ENCODE assay signal across 22 cellular contexts in genomic region chr7:115558186-115558585, GRCh38.
DNase-seq lines count a peak whose midpoint lies in the region; ATAC-seq and TF ChIP-seq lines count a peak whose summit lies in the region.
"Had no signal": no experiment of that assay in that cellular context is flagged by ENCODE, and none has a peak within 500 bp of the region (broad histone marks: within the 10 kb centered on the region; RNA-seq: fewer than 3 reads in every experiment).

No MANE protein-coding gene starts in this region.

- H3K4me3 ChIP-seq in mammary epithelial cell (replicated peaks in 1 of 3; ENCODE audit: insufficient read depth in 1 of 3, low read depth in 2 of 3, low read length in 3 of 3), result no peak overlapping the region
- no peak overlapping the region for H3K4me3 ChIP-seq in breast epithelium
- no peak overlapping the region for H3K4me3 ChIP-seq in fibroblast of lung (replicated peaks in 1 of 4; ENCODE audit: control extremely low read depth in 1 of 4, insufficient read depth in 1 of 4, low read depth in 3 of 4, low read length in 4 of 4)
- H3K4me3 ChIP-seq: lower lobe of right lung, MG63 had no signal

- H3K4me2 ChIP-seq in mammary epithelial cell (ENCODE audit: insufficient read depth, low read depth, low read length), result no peak overlapping the region
- H3K4me2 ChIP-seq in fibroblast of lung (ENCODE audit: extremely low read depth, insufficient read depth, low read length), result no peak overlapping the region

- BruUV-seq in mammary epithelial cell (replicated peaks; lab: Mats Ljungman, UMichigan), result no TSS peak

- intact Hi-C loops in mammary epithelial cell (cut with micrococcal nuclease) (no loop called here), breast epithelium (cut with DNase I; ENCODE audit: low total_unique reads) (loop anchor here (2.0 kb wide), 1 partner anchor 47 kb away; no protein-coding TSS in a partner anchor)

- CTCF ChIA-PET in mammary epithelial cell (lab: Charles Lee; ENCODE audit: low non-redundant PET), result no interaction called here

- dilution Hi-C loops in mammary epithelial cell (cut with HindIII; ENCODE audit: low sequenced_read_pairs), result no loop called here

- no peak for ATAC-seq in SK-N-SH treated with all-trans-retinoic acid at 6 μM for 48 hours
- ATAC-seq: activated T-cell treated with anti-CD3 and anti-CD28 coated beads, Interleukin-2, amount 50 U/mL, for 4 hours; lower lobe of right lung had no signal

- TF ChIP-seq POLR2A in breast epithelium (IDR thresholded peaks at IDR 0.05), result no peak

- H3K9me3 ChIP-seq in mammary epithelial cell (replicated peaks; ENCODE audit: insufficient read depth, low read length) (no peaks in the 10 kb centered on the region), breast epithelium (no peaks in the 10 kb centered on the region), fibroblast of lung (ENCODE audit: control insufficient read depth, insufficient read depth, low read depth, low read length) (no peaks in the 10 kb centered on the region)
- H3K9me3 ChIP-seq: lower lobe of right lung, MG63, neutrophil had no signal

- 93% methylated on average over 1 of the region's 1 CpG for WGBS in mammary epithelial cell (ENCODE audit: low coverage, missing lambda C conversion rate)

- H2AFZ ChIP-seq in mammary epithelial cell (ENCODE audit: low read depth, low read length) (no peak overlapping the region), fibroblast of lung (ENCODE audit: low read length) (no peak overlapping the region)

- H3K36me3 ChIP-seq in mammary epithelial cell (ENCODE audit: insufficient read depth, low read length), result no peaks in the 10 kb centered on the region
- H3K36me3 ChIP-seq in breast epithelium, result no peaks in the 10 kb centered on the region
- H3K36me3 ChIP-seq in fibroblast of lung (ENCODE audit: control insufficient read depth, insufficient read depth, low read length), result no peaks in the 10 kb centered on the region
- H3K36me3 ChIP-seq: lower lobe of right lung, MG63, neutrophil had no signal

- H3K79me2 ChIP-seq in mammary epithelial cell (ENCODE audit: insufficient read depth, low read length), result no peaks in the 10 kb centered on the region
- no peaks in the 10 kb centered on the region for H3K79me2 ChIP-seq in fibroblast of lung (ENCODE audit: control insufficient read depth, insufficient read depth, low read length)

- H3K9ac ChIP-seq in mammary epithelial cell (ENCODE audit: insufficient read depth, low read length) (no peak overlapping the region), fibroblast of lung (ENCODE audit: insufficient read depth, low read length) (no peak overlapping the region)

- H3K4me1 ChIP-seq in mammary epithelial cell (ENCODE audit: insufficient read depth, low read length) (no peaks in the 10 kb centered on the region), breast epithelium (no peaks in the 10 kb centered on the region), fibroblast of lung (ENCODE audit: control insufficient read depth, extremely low read depth, insufficient read depth, low read length) (no peaks in the 10 kb centered on the region)
- H3K4me1 ChIP-seq: lower lobe of right lung had no signal

- TF ChIP-seq CTCF in mammary epithelial cell (conservative IDR thresholded peaks at IDR 0.05 in 1 of 2, IDR thresholded peaks at IDR 0.05 in 1 of 2; ENCODE audit: extremely low read depth in 1 of 2, insufficient read depth in 1 of 2, low read depth in 1 of 2, low read length in 2 of 2) (no peak), breast epithelium (IDR thresholded peaks at IDR 0.05) (no peak), fibroblast of lung (conservative IDR thresholded peaks at IDR 0.05 in 1 of 2, IDR thresholded peaks at IDR 0.05 in 1 of 2; ENCODE audit: low read depth in 1 of 2, low read length in 2 of 2) (no peak)

- in situ Hi-C loops in mammary epithelial cell (cut with MboI; ENCODE audit: low sequenced_read_pairs in 2 of 2), result no loop called here

- DNase-seq in mammary epithelial cell (peak; percentile 3), breast epithelium (ENCODE audit: low spot score in 2 of 2) (no peak), NCI-H226 (peak; percentile 70), fibroblast of lung (ENCODE audit: low read depth in 2 of 2) (peak; percentile 61 to 66), stromal cell of bone marrow (ENCODE audit: low read depth) (peak; percentile 55), NCI-H2107 (lab: John Stamatoyannopoulos, UW) (no peak)
- no peak for DNase-seq in activated T-cell treated with anti-CD3 and anti-CD28 coated beads, Interleukin-2, amount 50 U/mL, for 48 hours
- DNase-seq: activated CD8-positive, alpha-beta memory T cell treated with anti-CD3 and anti-CD28 coated beads for 24 hours; activated naive CD4-positive, alpha-beta T cell treated with anti-CD3 and anti-CD28 coated beads, Interleukin-2, amount 10 ng/mL, durations not matched to agents 7 days and 5 days; activated T-cell treated with anti-CD3 and anti-CD28 coated beads, Interleukin-2, amount 50 U/mL, for 4 hours; CD4-positive, alpha-beta T cell; DMS153; H7; hypothalamus; lower lobe of right lung; MG63; NCI-H1436; NCI-H2171 treated with DMSO at 0.1 percent for 48 hours; Right ventricle myocardium superior had no signal

- H4K20me1 ChIP-seq in mammary epithelial cell (ENCODE audit: insufficient read depth, low read length) (no peaks in the 10 kb centered on the region), fibroblast of lung (ENCODE audit: control insufficient read depth, extremely low read depth, insufficient read depth, low read length) (no peaks in the 10 kb centered on the region)

- H3K27ac ChIP-seq in mammary epithelial cell (ENCODE audit: insufficient read depth, low read depth, low read length), result no peak overlapping the region
- H3K27ac ChIP-seq in breast epithelium, result no peak overlapping the region
- H3K27ac ChIP-seq in fibroblast of lung (ENCODE audit: insufficient read depth, low read length), result no peak overlapping the region
- H3K27ac ChIP-seq: 22Rv1, lower lobe of right lung, neutrophil had no signal

- H3K27me3 ChIP-seq in mammary epithelial cell (ENCODE audit: insufficient read depth, low read length) (peaks cover 2% of the 10 kb centered on the region), breast epithelium (no peaks in the 10 kb centered on the region), fibroblast of lung (ENCODE audit: control insufficient read depth, insufficient read depth, low read length) (no peaks in the 10 kb centered on the region)
- H3K27me3 ChIP-seq: MG63, neutrophil had no signal

TF ChIP-seq in SK-N-SH treated with all-trans-retinoic acid at 6 μM for 48 hours, 23 proteins besides CTCF, POLR2A, EP300 and RAD21:
- no peak for TF ChIP-seq ZFP30 (CRISPR knock-in tag; IDR thresholded peaks at IDR 0.05)
- no peak for TF ChIP-seq ZNF70 (CRISPR knock-in tag; IDR thresholded peaks at IDR 0.05)
- no peak for TF ChIP-seq ZNF565 (CRISPR knock-in tag; conservative IDR thresholded peaks at IDR 0.05; ENCODE audit: low read depth)
- TF ChIP-seq, protein P1, sequence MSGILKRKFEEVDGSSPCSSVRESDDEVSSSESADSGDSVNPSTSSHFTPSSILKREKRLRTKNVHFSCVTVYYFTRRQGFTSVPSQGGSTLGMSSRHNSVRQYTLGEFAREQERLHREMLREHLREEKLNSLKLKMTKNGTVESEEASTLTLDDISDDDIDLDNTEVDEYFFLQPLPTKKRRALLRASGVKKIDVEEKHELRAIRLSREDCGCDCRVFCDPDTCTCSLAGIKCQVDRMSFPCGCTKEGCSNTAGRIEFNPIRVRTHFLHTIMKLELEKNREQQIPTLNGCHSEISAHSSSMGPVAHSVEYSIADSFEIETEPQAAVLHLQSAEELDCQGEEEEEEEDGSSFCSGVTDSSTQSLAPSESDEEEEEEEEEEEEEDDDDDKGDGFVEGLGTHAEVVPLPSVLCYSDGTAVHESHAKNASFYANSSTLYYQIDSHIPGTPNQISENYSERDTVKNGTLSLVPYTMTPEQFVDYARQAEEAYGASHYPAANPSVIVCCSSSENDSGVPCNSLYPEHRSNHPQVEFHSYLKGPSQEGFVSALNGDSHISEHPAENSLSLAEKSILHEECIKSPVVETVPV (CRISPR knock-in tag; IDR thresholded peaks at IDR 0.05), result no peak
- no peak for TF ChIP-seq CSDC2 (CRISPR knock-in tag; IDR thresholded peaks at IDR 0.05)
- TF ChIP-seq ZC3H10 (CRISPR knock-in tag; IDR thresholded peaks at IDR 0.05), result no peak
- no peak for TF ChIP-seq ESRRG (CRISPR knock-in tag; IDR thresholded peaks at IDR 0.05)
- TF ChIP-seq ARNTL (CRISPR knock-in tag; IDR thresholded peaks at IDR 0.05; ENCODE audit: borderline replicate concordance, low read depth), result no peak
- TF ChIP-seq POU6F1 (CRISPR knock-in tag; IDR thresholded peaks at IDR 0.05; ENCODE audit: borderline replicate concordance, low read depth), result no peak
- TF ChIP-seq OSR1 (CRISPR knock-in tag; IDR thresholded peaks at IDR 0.05), result no peak
- no peak for TF ChIP-seq BACH2 (CRISPR knock-in tag; IDR thresholded peaks at IDR 0.05; ENCODE audit: borderline replicate concordance)

Comparison
In these comparisons a context has a peak if more than half of its experiments do, and no peak if none do; other contexts are left out.
1. DNase-seq: peak in mammary epithelial cell (single experiment), NCI-H226 (single experiment), fibroblast of lung (2 of 2) and stromal cell of bone marrow (single experiment); none in breast epithelium (0 of 2), NCI-H2107 (single experiment) and activated T-cell treated with anti-CD3 and anti-CD28 coated beads, Interleukin-2, amount 50 U/mL, for 48 hours (0 of 2).